Comparison of ENCODE assay signal across 1 cellular context in the genomic region with DNA sequence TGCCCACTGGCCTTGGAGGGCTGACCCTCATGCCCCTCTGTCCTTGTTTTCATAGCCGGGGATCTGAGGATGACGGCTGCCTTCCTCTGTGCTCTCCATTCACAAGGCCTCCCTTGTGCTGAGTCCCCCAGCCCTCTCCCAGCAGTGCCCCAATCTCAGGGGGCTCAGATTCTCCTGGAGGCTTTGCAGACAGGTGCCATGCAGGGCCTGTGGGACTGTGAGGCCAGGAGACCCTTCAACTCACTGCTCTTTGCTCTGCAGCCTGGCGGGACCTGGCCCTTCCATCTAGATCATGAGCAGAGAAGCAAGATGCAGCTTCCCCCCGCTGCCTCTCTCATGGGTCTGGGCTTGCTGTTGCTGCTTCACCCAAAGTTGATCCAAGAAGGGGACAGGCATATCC.
TF ChIP-seq lines count a peak whose summit lies in the region.

No MANE protein-coding gene starts in this region.

TF ChIP-seq in H1, 55 proteins besides CTCF, POLR2A, EP300 and RAD21:
- TF ChIP-seq FOSL1 (IDR thresholded peaks at IDR 0.05; ENCODE audit: insufficient read depth, low read depth, low read length) (no peak), EZH2 (IDR thresholded peaks at IDR 0.05; ENCODE audit: low read depth, low read length, severe bottlenecking) (no peak), CBX5 (IDR thresholded peaks at IDR 0.05; ENCODE audit: low read depth, low read length) (no peak), SP2 (IDR thresholded peaks at IDR 0.05; ENCODE audit: low read length) (no peak), YY1 (IDR thresholded peaks at IDR 0.05; ENCODE audit: low read depth, low read length) (no peak), EGR1 (IDR thresholded peaks at IDR 0.05; ENCODE audit: borderline replicate concordance, low read depth, low read length) (no peak)
- TF ChIP-seq, protein P1, sequence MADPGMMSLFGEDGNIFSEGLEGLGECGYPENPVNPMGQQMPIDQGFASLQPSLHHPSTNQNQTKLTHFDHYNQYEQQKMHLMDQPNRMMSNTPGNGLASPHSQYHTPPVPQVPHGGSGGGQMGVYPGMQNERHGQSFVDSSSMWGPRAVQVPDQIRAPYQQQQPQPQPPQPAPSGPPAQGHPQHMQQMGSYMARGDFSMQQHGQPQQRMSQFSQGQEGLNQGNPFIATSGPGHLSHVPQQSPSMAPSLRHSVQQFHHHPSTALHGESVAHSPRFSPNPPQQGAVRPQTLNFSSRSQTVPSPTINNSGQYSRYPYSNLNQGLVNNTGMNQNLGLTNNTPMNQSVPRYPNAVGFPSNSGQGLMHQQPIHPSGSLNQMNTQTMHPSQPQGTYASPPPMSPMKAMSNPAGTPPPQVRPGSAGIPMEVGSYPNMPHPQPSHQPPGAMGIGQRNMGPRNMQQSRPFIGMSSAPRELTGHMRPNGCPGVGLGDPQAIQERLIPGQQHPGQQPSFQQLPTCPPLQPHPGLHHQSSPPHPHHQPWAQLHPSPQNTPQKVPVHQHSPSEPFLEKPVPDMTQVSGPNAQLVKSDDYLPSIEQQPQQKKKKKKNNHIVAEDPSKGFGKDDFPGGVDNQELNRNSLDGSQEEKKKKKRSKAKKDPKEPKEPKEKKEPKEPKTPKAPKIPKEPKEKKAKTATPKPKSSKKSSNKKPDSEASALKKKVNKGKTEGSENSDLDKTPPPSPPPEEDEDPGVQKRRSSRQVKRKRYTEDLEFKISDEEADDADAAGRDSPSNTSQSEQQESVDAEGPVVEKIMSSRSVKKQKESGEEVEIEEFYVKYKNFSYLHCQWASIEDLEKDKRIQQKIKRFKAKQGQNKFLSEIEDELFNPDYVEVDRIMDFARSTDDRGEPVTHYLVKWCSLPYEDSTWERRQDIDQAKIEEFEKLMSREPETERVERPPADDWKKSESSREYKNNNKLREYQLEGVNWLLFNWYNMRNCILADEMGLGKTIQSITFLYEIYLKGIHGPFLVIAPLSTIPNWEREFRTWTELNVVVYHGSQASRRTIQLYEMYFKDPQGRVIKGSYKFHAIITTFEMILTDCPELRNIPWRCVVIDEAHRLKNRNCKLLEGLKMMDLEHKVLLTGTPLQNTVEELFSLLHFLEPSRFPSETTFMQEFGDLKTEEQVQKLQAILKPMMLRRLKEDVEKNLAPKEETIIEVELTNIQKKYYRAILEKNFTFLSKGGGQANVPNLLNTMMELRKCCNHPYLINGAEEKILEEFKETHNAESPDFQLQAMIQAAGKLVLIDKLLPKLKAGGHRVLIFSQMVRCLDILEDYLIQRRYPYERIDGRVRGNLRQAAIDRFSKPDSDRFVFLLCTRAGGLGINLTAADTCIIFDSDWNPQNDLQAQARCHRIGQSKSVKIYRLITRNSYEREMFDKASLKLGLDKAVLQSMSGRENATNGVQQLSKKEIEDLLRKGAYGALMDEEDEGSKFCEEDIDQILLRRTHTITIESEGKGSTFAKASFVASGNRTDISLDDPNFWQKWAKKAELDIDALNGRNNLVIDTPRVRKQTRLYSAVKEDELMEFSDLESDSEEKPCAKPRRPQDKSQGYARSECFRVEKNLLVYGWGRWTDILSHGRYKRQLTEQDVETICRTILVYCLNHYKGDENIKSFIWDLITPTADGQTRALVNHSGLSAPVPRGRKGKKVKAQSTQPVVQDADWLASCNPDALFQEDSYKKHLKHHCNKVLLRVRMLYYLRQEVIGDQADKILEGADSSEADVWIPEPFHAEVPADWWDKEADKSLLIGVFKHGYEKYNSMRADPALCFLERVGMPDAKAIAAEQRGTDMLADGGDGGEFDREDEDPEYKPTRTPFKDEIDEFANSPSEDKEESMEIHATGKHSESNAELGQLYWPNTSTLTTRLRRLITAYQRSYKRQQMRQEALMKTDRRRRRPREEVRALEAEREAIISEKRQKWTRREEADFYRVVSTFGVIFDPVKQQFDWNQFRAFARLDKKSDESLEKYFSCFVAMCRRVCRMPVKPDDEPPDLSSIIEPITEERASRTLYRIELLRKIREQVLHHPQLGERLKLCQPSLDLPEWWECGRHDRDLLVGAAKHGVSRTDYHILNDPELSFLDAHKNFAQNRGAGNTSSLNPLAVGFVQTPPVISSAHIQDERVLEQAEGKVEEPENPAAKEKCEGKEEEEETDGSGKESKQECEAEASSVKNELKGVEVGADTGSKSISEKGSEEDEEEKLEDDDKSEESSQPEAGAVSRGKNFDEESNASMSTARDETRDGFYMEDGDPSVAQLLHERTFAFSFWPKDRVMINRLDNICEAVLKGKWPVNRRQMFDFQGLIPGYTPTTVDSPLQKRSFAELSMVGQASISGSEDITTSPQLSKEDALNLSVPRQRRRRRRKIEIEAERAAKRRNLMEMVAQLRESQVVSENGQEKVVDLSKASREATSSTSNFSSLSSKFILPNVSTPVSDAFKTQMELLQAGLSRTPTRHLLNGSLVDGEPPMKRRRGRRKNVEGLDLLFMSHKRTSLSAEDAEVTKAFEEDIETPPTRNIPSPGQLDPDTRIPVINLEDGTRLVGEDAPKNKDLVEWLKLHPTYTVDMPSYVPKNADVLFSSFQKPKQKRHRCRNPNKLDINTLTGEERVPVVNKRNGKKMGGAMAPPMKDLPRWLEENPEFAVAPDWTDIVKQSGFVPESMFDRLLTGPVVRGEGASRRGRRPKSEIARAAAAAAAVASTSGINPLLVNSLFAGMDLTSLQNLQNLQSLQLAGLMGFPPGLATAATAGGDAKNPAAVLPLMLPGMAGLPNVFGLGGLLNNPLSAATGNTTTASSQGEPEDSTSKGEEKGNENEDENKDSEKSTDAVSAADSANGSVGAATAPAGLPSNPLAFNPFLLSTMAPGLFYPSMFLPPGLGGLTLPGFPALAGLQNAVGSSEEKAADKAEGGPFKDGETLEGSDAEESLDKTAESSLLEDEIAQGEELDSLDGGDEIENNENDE (IDR thresholded peaks at IDR 0.05; ENCODE audit: insufficient replicate concordance, low read length): no peak
- TF ChIP-seq, protein P2, sequence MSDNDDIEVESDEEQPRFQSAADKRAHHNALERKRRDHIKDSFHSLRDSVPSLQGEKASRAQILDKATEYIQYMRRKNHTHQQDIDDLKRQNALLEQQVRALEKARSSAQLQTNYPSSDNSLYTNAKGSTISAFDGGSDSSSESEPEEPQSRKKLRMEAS (IDR thresholded peaks at IDR 0.05): no peak
